In the genomic region with DNA sequence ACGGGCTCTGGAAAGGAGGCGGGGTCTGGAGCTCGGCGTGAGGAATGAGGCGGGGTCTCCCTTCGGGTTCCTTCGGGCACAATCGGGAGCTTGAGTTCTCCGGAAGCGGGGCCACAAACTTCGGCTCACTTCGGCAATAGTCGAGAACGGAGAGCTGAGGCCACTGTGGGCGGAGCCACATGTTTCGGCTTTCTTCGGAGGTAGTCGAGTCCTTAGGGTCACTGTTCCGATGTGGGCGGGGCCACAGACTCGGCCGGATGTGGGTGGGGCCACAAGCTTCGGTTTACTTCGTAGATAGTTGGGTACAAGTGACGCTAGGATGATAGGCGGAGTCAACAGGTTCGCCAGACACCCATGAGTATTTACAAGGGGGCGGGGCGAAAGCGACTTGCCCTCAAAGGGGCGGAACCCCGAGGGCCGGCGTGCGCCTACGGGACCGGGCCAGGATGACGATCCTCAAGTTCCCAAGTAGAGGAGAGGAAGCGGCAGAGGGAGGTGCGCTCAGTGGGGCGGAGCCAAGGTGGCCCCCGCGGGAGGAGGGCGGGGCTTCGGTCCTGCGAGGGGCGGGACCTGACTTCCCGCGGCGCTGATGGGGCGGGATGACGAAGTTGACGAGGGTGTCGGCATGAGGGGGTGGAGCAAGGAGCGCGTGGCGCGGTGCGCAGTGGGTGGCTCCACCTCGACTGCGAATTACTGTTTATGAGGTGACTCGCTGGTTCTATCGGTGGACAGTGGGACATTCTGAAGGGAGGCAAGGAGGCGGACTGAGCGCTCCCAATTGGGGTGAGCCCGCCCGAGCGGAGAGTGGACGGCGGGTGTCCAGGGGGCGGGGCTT, we compare ENCODE assay signal across 8 cellular contexts. TPM values are rescaled to one million over a fixed set of nuclear protein-coding genes. Genes with fewer than 3 reads are reported as not detected.
DNase-seq lines count a peak whose midpoint lies in the region; ATAC-seq, FAIRE-seq and TF ChIP-seq lines count a peak whose summit lies in the region.

No MANE protein-coding gene starts in this region.

- peaks cover 13% of the 10 kb centered on the region for H3K36me3 ChIP-seq in BJ (ENCODE audit: control insufficient read depth, insufficient read depth, low read length)

- no peaks in the 10 kb centered on the region for H3K27me3 ChIP-seq in BJ (ENCODE audit: control insufficient read depth, insufficient read depth, low read length)

- no peak for TF ChIP-seq CTCF in BJ (IDR thresholded peaks at IDR 0.05; ENCODE audit: insufficient read depth, low read depth, low read length)

- FAIRE-seq in colon (lab: Jason Lieb, UNC), result peak; percentile 98

- CTCF ChIA-PET in BJ (lab: Yijun Ruan, JAX), result interaction anchor here (1.0 to 2.0 kb wide), 4 partner anchors 16 to 21 kb away, joined by 3 to 9 read pairs (median 4); no protein-coding TSS in a partner anchor

- ATAC-seq in GM19324 (IDR thresholded peaks at IDR 0.05; ENCODE audit: low FRiP score, unreplicated experiment), result peak; percentile 52
- ATAC-seq in HG03460 (IDR thresholded peaks at IDR 0.05; ENCODE audit: unreplicated experiment), result peak; percentile 42

- H3K4me3 ChIP-seq in BJ (ENCODE audit: low read depth, low read length), result peak overlapping the region; percentile 79

- POLR2A ChIA-PET in BJ (lab: Charles Lee), result interaction anchor here (0.6 to 1.5 kb wide), 10 partner anchors 11 to 337 kb away, joined by 3 to 7 read pairs (median 3); partner anchors contain the start of genes LENG1, LENG8 and RPS9

- DNase-seq in BJ (ENCODE audit: low read depth) (peak; percentile 99), NCI-H524 treated with DMSO at 0.1 percent for 48 hours (lab: John Stamatoyannopoulos, UW) (peak; percentile 97), kidney glomerular epithelial cell (lab: John Stamatoyannopoulos, UW) (peak; percentile 100)
- peak; percentile 100 for DNase-seq in activated CD4-positive, alpha-beta T cell treated with anti-CD3 and anti-CD28 coated beads for 48 hours
- peak; percentile 100 for DNase-seq in stimulated activated CD4-positive, alpha-beta T cell treated with anti-CD3 and anti-CD28 coated beads, Interleukin-15, amount 100 ng/mL, for 48 hours (ENCODE audit: low read depth in 2 of 2)

RNA-seq across cellular contexts. Expression of gene MBOAT7, which starts 0.5 kb away (rescaled TPM):
- polyA plus RNA-seq in BJ (2011; rRNA removed), result 75.1 and 101 TPM in 2 replicates
- polyA minus RNA-seq in BJ (2011; rRNA and poly(A)+ RNA removed), result 61.0 and 72.7 TPM in 2 replicates

RNA-seq across cellular contexts. Expression of gene TSEN34, which starts 1.2 kb away (rescaled TPM):
- 36.2 and 53.9 TPM in 2 replicates for polyA plus RNA-seq in BJ (2011; rRNA removed)
- 17.9 and 27.1 TPM in 2 replicates for polyA minus RNA-seq in BJ (2011; rRNA and poly(A)+ RNA removed)

RNA-seq across cellular contexts. Expression of gene RPS9, which starts 10.8 kb away (rescaled TPM):
- 2,387 and 3,504 TPM in 2 replicates for polyA plus RNA-seq in BJ (2011; rRNA removed)
- polyA minus RNA-seq in BJ (2011; rRNA and poly(A)+ RNA removed), result 307 and 537 TPM in 2 replicates

RNA-seq across cellular contexts. Expression of gene TMC4, which starts 16.9 kb away (rescaled TPM):
- polyA plus RNA-seq in BJ (2011; rRNA removed), result 0.54 and 0.55 TPM in 2 replicates
- 0.57 TPM in 1 of 2 replicates, not detected in the other for polyA minus RNA-seq in BJ (2011; rRNA and poly(A)+ RNA removed)

RNA-seq across cellular contexts. Expression of gene LENG1, which starts 30.4 kb away (rescaled TPM):
- polyA plus RNA-seq in BJ (2011; rRNA removed), result 3.7 and 4.4 TPM in 2 replicates
- polyA minus RNA-seq in BJ (2011; rRNA and poly(A)+ RNA removed), result 0.26 and 0.71 TPM in 2 replicates

Comparison
In these comparisons a context has a peak if more than half of its experiments do, and no peak if none do; other contexts are left out.
1. Peak in every context shown above with its lines: DNase-seq, ATAC-seq and H3K4me3 ChIP-seq.